ENCODE assay signal across 9 cellular contexts in the genomic region with DNA sequence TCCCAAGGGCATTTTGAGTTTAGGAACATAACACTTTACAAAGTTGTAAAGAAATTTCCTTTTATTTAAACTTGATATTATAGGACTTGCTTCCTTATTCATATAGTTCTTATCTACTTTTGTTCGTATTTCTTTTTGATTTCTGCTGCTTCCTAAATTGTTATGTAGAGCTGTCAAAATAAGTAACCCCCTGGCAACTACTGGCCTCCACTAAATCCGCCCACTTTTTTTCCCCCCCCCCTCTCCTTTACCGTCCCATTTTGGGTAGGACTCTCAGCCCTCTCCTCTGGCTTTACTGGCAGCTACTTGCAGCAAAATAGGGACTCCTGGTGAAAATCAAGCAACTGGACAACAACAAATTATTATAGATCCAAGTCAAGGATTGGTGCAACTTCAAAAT. TPM values are rescaled to one million over a fixed set of nuclear protein-coding genes. Genes with fewer than 3 reads are reported as not detected.
A peak's percentile ranks its signal among the peaks of the same experiment; 100 is the strongest.
DNase-seq lines count a peak whose midpoint lies in the region; ATAC-seq and TF ChIP-seq lines count a peak whose summit lies in the region.
"Had no signal": no experiment of that assay in that cellular context is flagged by ENCODE, and none has a peak within 500 bp of the region (broad histone marks: within the 10 kb centered on the region; RNA-seq: fewer than 3 reads in every experiment).

No MANE protein-coding gene starts in this region.

- H3K27ac ChIP-seq in iPS-20b (ENCODE audit: low read length): peak overlapping the region; percentile 72
- H3K27ac ChIP-seq in thymus (ENCODE audit: low read depth): no peak overlapping the region

- H3K27me3 ChIP-seq in iPS-20b (ENCODE audit: insufficient read depth, low read length): no peaks in the 10 kb centered on the region
- H3K27me3 ChIP-seq in thymus (ENCODE audit: control insufficient read depth, insufficient read depth): no peaks in the 10 kb centered on the region

- WGBS in thymus: 80% methylated on average over 3 of the region's 3 CpGs

- no peaks in the 10 kb centered on the region for H3K9me3 Mint-ChIP-seq in activated naive CD4-positive, alpha-beta T cell treated with anti-CD3 and anti-CD28 coated beads for 36 hours
- H3K9me3 Mint-ChIP-seq in activated CD8-positive, alpha-beta T cell treated with anti-CD3 and anti-CD28 coated beads for 36 hours: no peaks in the 10 kb centered on the region

- intact Hi-C loops in activated naive CD4-positive, alpha-beta T cell treated with anti-CD3 and anti-CD28 coated beads for 36 hours (cut with micrococcal nuclease): loop anchor here (5.0 to 10.0 kb wide), 7 partner anchors 573 to 1868 kb away; a partner anchor contains a TSS
- intact Hi-C loops in activated CD8-positive, alpha-beta T cell treated with anti-CD3 and anti-CD28 coated beads for 36 hours (cut with micrococcal nuclease): loop anchor here (5.0 to 10.0 kb wide), 2 partner anchors 77 to 164 kb away; no protein-coding TSS in a partner anchor

- no peak for ATAC-seq in activated CD8-positive, alpha-beta T cell treated with anti-CD3 and anti-CD28 coated beads for 36 hours

- H3K27ac Mint-ChIP-seq in activated naive CD4-positive, alpha-beta T cell treated with anti-CD3 and anti-CD28 coated beads for 36 hours: no peak overlapping the region
- peak overlapping the region; percentile 97 for H3K27ac Mint-ChIP-seq in activated CD8-positive, alpha-beta T cell treated with anti-CD3 and anti-CD28 coated beads for 36 hours

- peak overlapping the region; percentile 83 for H3K4me3 Mint-ChIP-seq in activated naive CD4-positive, alpha-beta T cell treated with anti-CD3 and anti-CD28 coated beads for 36 hours
- peak overlapping the region; percentile 100 for H3K4me3 Mint-ChIP-seq in activated CD8-positive, alpha-beta T cell treated with anti-CD3 and anti-CD28 coated beads for 36 hours

- DNase-seq in activated naive CD4-positive, alpha-beta T cell treated with anti-CD3 and anti-CD28 coated beads for 36 hours: no peak
- no peak for DNase-seq in activated naive CD4-positive, alpha-beta T cell (lab: John Stamatoyannopoulos, UW)
- DNase-seq in activated CD8-positive, alpha-beta T cell treated with anti-CD3 and anti-CD28 coated beads for 36 hours: no peak
- DNase-seq in NCI-H2081 treated with DMSO at 0.1 percent for 48 hours (lab: John Stamatoyannopoulos, UW) (no peak), NCI-H1092 treated with DMSO at 0.1 percent for 48 hours (lab: John Stamatoyannopoulos, UW) (no peak), GDM1 (lab: John Stamatoyannopoulos, UW) (no peak)
- DNase-seq: T1000 had no signal

- no peak for TF ChIP-seq CTCF in activated CD8-positive, alpha-beta T cell treated with anti-CD3 and anti-CD28 coated beads for 36 hours (IDR thresholded peaks at IDR 0.05)

- H3K36me3 ChIP-seq in iPS-20b (ENCODE audit: insufficient read depth, low read depth, low read length) (peaks cover 21% of the 10 kb centered on the region), thymus (ENCODE audit: control insufficient read depth, insufficient read depth) (peaks cover 7% of the 10 kb centered on the region)

- H3K9ac ChIP-seq in iPS-20b (ENCODE audit: low read depth, low read length): peak overlapping the region; percentile 94

- H3K4me3 ChIP-seq in iPS-20b (ENCODE audit: low read length) (peak overlapping the region; percentile 95), thymus (ENCODE audit: low read length) (peak overlapping the region; percentile 62)

- H3K36me3 Mint-ChIP-seq in activated naive CD4-positive, alpha-beta T cell treated with anti-CD3 and anti-CD28 coated beads for 36 hours (ENCODE audit: low read depth): peaks cover 15% of the 10 kb centered on the region
- peaks cover 39% of the 10 kb centered on the region for H3K36me3 Mint-ChIP-seq in activated CD8-positive, alpha-beta T cell treated with anti-CD3 and anti-CD28 coated beads for 36 hours (ENCODE audit: low read depth)

- CTCF ChIA-PET in activated naive CD4-positive, alpha-beta T cell treated with anti-CD3 and anti-CD28 coated beads for 36 hours (lab: Charles Lee): interaction anchor here (1.1 kb wide), 1 partner anchor 175 kb away, joined by 3 read pairs; no protein-coding TSS in a partner anchor
- CTCF ChIA-PET in activated CD8-positive, alpha-beta T cell treated with anti-CD3 and anti-CD28 coated beads for 36 hours (lab: Charles Lee): interaction anchor here (1.3 to 2.0 kb wide), 2 partner anchors 12 to 78 kb away, joined by 3 to 4 read pairs; no protein-coding TSS in a partner anchor

- POLR2A ChIA-PET in activated CD8-positive, alpha-beta T cell treated with anti-CD3 and anti-CD28 coated beads for 36 hours (lab: Charles Lee): no interaction called here

- no peaks in the 10 kb centered on the region for H3K9me3 ChIP-seq in iPS-20b (ENCODE audit: insufficient read depth, low read depth, low read length)
- no peaks in the 10 kb centered on the region for H3K9me3 ChIP-seq in thymus (ENCODE audit: control insufficient read depth)

- H3K27me3 Mint-ChIP-seq in activated naive CD4-positive, alpha-beta T cell treated with anti-CD3 and anti-CD28 coated beads for 36 hours (ENCODE audit: low read depth): no peaks in the 10 kb centered on the region
- H3K27me3 Mint-ChIP-seq in activated CD8-positive, alpha-beta T cell treated with anti-CD3 and anti-CD28 coated beads for 36 hours: no peaks in the 10 kb centered on the region

- peaks cover 28% of the 10 kb centered on the region for H3K4me1 ChIP-seq in iPS-20b (ENCODE audit: insufficient read depth, low read length)
- peaks cover 22% of the 10 kb centered on the region for H3K4me1 ChIP-seq in thymus (ENCODE audit: control insufficient read depth, insufficient read depth, low read length)

- peaks cover 51% of the 10 kb centered on the region for H3K4me1 Mint-ChIP-seq in activated naive CD4-positive, alpha-beta T cell treated with anti-CD3 and anti-CD28 coated beads for 36 hours (ENCODE audit: low read depth)
- H3K4me1 Mint-ChIP-seq in activated CD8-positive, alpha-beta T cell treated with anti-CD3 and anti-CD28 coated beads for 36 hours (ENCODE audit: low read depth): peaks cover 49% of the 10 kb centered on the region

RNA-seq across cellular contexts. Expression of a gene that starts 1.1 kb away (rescaled TPM):
- total RNA-seq in activated naive CD4-positive, alpha-beta T cell treated with anti-CD3 and anti-CD28 coated beads for 36 hours: 10 to 100 TPM; 13.3 to 15.4 TPM
- total RNA-seq in activated CD8-positive, alpha-beta T cell treated with anti-CD3 and anti-CD28 coated beads for 36 hours: 10 to 100 TPM; 22.3 to 23.6 TPM
- 9.1 TPM for polyA plus RNA-seq in thymus
